ENCODE assay signal across 1 cellular context in the genomic region with DNA sequence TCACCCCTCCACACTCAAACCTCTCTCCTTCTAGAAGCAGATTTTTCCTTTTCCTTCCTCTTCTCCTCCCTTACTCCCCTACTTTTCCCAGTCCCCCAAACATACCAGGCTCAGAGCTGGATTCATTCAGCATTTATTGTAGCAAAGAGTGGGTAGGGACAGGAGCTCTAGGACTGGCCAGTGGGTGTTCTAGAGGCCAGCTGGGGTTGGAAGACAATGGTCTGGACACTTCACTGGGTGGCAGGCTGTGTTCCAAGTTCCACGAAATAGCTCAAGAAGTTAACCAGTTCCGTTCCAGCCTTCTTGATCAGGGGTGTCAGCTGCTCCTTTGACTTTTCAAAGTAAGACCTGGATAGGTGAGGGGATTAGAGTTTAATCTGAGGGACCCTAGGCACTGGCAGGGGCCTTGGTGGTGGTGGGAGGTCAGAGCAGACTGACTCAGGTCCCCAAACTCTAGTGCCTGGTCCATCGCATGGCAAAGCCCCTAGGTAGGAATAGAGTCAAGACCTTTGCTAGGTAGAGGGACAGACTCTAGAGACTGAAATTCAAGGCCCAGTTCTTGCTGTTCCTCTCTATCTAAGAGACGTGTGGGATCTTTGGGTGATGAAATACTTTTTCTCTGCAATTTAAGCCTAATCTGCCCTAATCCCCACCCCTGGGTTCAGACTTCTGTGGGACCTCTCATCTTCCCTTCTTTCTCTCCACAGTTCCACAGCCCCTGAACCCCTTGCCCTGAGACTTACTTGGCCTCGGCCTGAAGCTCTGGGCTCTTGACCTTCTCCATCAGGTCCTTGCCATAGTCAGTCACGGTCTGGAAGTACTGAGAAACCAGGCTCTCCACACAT.
TF ChIP-seq lines count a peak whose summit lies in the region.

No MANE protein-coding gene starts in this region.

TF ChIP-seq in K562, 482 proteins besides CTCF, POLR2A, EP300 and RAD21:
- TF ChIP-seq ELF2 (CRISPR knock-in tag; IDR thresholded peaks at IDR 0.05) (no peak), CEBPG (CRISPR knock-in tag; IDR thresholded peaks at IDR 0.05) (no peak), CEBPG (tag; conservative IDR thresholded peaks at IDR 0.05 in 1 of 2, IDR thresholded peaks at IDR 0.05 in 1 of 2) (0 out of 4 replicates have a peak, but pooled peaks of 1 of the 2 experiments have one; percentile 31), HNRNPK (IDR thresholded peaks at IDR 0.05; ENCODE audit: low read depth, low read length, poor library complexity, severe bottlenecking) (no peak)
- TF ChIP-seq, protein P1, sequence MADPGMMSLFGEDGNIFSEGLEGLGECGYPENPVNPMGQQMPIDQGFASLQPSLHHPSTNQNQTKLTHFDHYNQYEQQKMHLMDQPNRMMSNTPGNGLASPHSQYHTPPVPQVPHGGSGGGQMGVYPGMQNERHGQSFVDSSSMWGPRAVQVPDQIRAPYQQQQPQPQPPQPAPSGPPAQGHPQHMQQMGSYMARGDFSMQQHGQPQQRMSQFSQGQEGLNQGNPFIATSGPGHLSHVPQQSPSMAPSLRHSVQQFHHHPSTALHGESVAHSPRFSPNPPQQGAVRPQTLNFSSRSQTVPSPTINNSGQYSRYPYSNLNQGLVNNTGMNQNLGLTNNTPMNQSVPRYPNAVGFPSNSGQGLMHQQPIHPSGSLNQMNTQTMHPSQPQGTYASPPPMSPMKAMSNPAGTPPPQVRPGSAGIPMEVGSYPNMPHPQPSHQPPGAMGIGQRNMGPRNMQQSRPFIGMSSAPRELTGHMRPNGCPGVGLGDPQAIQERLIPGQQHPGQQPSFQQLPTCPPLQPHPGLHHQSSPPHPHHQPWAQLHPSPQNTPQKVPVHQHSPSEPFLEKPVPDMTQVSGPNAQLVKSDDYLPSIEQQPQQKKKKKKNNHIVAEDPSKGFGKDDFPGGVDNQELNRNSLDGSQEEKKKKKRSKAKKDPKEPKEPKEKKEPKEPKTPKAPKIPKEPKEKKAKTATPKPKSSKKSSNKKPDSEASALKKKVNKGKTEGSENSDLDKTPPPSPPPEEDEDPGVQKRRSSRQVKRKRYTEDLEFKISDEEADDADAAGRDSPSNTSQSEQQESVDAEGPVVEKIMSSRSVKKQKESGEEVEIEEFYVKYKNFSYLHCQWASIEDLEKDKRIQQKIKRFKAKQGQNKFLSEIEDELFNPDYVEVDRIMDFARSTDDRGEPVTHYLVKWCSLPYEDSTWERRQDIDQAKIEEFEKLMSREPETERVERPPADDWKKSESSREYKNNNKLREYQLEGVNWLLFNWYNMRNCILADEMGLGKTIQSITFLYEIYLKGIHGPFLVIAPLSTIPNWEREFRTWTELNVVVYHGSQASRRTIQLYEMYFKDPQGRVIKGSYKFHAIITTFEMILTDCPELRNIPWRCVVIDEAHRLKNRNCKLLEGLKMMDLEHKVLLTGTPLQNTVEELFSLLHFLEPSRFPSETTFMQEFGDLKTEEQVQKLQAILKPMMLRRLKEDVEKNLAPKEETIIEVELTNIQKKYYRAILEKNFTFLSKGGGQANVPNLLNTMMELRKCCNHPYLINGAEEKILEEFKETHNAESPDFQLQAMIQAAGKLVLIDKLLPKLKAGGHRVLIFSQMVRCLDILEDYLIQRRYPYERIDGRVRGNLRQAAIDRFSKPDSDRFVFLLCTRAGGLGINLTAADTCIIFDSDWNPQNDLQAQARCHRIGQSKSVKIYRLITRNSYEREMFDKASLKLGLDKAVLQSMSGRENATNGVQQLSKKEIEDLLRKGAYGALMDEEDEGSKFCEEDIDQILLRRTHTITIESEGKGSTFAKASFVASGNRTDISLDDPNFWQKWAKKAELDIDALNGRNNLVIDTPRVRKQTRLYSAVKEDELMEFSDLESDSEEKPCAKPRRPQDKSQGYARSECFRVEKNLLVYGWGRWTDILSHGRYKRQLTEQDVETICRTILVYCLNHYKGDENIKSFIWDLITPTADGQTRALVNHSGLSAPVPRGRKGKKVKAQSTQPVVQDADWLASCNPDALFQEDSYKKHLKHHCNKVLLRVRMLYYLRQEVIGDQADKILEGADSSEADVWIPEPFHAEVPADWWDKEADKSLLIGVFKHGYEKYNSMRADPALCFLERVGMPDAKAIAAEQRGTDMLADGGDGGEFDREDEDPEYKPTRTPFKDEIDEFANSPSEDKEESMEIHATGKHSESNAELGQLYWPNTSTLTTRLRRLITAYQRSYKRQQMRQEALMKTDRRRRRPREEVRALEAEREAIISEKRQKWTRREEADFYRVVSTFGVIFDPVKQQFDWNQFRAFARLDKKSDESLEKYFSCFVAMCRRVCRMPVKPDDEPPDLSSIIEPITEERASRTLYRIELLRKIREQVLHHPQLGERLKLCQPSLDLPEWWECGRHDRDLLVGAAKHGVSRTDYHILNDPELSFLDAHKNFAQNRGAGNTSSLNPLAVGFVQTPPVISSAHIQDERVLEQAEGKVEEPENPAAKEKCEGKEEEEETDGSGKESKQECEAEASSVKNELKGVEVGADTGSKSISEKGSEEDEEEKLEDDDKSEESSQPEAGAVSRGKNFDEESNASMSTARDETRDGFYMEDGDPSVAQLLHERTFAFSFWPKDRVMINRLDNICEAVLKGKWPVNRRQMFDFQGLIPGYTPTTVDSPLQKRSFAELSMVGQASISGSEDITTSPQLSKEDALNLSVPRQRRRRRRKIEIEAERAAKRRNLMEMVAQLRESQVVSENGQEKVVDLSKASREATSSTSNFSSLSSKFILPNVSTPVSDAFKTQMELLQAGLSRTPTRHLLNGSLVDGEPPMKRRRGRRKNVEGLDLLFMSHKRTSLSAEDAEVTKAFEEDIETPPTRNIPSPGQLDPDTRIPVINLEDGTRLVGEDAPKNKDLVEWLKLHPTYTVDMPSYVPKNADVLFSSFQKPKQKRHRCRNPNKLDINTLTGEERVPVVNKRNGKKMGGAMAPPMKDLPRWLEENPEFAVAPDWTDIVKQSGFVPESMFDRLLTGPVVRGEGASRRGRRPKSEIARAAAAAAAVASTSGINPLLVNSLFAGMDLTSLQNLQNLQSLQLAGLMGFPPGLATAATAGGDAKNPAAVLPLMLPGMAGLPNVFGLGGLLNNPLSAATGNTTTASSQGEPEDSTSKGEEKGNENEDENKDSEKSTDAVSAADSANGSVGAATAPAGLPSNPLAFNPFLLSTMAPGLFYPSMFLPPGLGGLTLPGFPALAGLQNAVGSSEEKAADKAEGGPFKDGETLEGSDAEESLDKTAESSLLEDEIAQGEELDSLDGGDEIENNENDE (IDR thresholded peaks at IDR 0.05; ENCODE audit: low read depth, low read length): no peak
- TF ChIP-seq, protein P2, sequence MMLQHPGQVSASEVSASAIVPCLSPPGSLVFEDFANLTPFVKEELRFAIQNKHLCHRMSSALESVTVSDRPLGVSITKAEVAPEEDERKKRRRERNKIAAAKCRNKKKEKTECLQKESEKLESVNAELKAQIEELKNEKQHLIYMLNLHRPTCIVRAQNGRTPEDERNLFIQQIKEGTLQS (IDR thresholded peaks at IDR 0.05): 0 out of 2 replicates have a peak, but pooled peaks have one; percentile 24
- TF ChIP-seq, protein P2 (CRISPR knock-in tag; conservative IDR thresholded peaks at IDR 0.05): no peak
